Comparison of ENCODE assay signal across 1 cellular context in the genomic region with DNA sequence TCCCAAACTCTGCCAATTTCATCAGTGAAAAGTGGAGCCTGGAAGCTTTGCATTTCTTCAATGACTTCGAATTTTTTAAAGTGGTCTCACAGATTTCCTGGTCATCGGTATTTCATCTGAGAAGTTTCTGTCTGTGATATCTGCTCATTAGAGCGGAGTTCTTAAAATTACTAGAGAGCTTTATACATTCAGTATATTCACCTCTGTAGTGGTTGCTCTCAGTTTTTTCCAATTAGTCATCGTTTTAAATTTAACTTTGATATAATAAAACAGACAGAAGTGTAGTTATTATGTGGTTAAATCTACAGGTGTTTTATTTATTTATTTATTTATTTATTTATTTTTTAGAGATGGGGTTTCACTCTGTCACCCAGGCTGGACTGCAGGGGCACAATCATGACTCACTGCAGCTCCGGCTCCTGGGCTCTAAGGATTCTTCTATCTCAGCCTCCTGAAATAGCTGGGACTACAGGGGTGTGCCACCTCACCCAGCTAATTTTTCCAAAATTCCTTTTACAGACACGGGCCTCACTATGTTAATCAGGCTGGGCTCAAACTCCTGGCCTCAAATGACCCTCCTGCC.
A peak's percentile ranks its signal among the peaks of the same experiment; 100 is the strongest.
TF ChIP-seq lines count a peak whose summit lies in the region.

No MANE protein-coding gene starts in this region.

TF ChIP-seq in HEK293, 187 proteins besides CTCF, POLR2A, EP300 and RAD21 (continued from another document):
- TF ChIP-seq, protein P1, sequence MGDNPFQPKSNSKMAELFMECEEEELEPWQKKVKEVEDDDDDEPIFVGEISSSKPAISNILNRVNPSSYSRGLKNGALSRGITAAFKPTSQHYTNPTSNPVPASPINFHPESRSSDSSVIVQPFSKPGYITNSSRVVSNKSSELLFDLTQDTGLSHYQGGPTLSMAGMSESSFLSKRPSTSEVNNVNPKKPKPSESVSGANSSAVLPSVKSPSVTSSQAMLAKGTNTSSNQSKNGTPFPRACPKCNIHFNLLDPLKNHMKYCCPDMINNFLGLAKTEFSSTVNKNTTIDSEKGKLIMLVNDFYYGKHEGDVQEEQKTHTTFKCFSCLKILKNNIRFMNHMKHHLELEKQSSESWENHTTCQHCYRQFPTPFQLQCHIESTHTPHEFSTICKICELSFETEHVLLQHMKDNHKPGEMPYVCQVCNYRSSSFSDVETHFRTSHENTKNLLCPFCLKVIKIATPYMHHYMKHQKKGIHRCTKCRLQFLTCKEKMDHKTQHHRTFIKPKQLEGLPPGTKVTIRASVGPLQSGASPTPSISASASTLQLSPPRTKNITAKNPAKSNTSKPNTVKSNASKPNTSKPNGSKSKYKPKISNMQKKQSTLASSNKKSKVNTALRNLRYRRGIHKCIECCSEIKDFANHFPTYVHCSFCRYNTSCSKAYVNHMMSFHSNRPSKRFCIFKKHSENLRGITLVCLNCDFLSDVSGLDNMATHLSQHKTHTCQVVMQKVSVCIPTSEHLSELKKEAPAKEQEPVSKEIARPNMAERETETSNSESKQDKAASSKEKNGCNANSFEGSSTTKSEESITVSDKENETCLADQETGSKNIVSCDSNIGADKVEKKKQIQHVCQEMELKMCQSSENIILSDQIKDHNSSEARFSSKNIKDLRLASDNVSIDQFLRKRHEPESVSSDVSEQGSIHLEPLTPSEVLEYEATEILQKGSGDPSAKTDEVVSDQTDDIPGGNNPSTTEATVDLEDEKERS (tag by site-specific recombination; IDR thresholded peaks at IDR 0.05): no peak
- 0 out of 2 replicates have a peak, but pooled peaks have one; percentile 58 for TF ChIP-seq ZNF514 (tag by site-specific recombination; IDR thresholded peaks at IDR 0.05)
- no peak for TF ChIP-seq ZNF843 (tag by site-specific recombination; IDR thresholded peaks at IDR 0.05)
- TF ChIP-seq KLF9 (tag by site-specific recombination; IDR thresholded peaks at IDR 0.05; ENCODE audit: low read depth): no peak
- TF ChIP-seq ZNF391 (tag by site-specific recombination; IDR thresholded peaks at IDR 0.05; ENCODE audit: borderline replicate concordance, low read depth): no peak
- TF ChIP-seq, protein P2, sequence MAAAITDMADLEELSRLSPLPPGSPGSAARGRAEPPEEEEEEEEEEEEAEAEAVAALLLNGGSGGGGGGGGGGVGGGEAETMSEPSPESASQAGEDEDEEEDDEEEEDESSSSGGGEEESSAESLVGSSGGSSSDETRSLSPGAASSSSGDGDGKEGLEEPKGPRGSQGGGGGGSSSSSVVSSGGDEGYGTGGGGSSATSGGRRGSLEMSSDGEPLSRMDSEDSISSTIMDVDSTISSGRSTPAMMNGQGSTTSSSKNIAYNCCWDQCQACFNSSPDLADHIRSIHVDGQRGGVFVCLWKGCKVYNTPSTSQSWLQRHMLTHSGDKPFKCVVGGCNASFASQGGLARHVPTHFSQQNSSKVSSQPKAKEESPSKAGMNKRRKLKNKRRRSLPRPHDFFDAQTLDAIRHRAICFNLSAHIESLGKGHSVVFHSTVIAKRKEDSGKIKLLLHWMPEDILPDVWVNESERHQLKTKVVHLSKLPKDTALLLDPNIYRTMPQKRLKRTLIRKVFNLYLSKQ (tag by site-specific recombination; IDR thresholded peaks at IDR 0.05; ENCODE audit: borderline replicate concordance): 0 out of 2 replicates have a peak, but pooled peaks have one; percentile 28
- no peak for TF ChIP-seq ZNF707 (tag by site-specific recombination; IDR thresholded peaks at IDR 0.05)
- peak; percentile 65; the same call in 1 of the 2 replicates for TF ChIP-seq ZNF433 (tag by site-specific recombination; IDR thresholded peaks at IDR 0.05; ENCODE audit: low read depth)
- no peak for TF ChIP-seq SP2 (tag by site-specific recombination; IDR thresholded peaks at IDR 0.05)
